In genomic region chr4:124946696-124947095, GRCh38 we compare ENCODE assay signal across 1 cellular context.
TF ChIP-seq lines count a peak whose summit lies in the region.

No MANE protein-coding gene starts in this region.

TF ChIP-seq in SK-N-SH treated with all-trans-retinoic acid at 6 μM for 48 hours, 23 proteins besides CTCF, POLR2A, EP300 and RAD21 (continued from another document):
- TF ChIP-seq, protein P1, sequence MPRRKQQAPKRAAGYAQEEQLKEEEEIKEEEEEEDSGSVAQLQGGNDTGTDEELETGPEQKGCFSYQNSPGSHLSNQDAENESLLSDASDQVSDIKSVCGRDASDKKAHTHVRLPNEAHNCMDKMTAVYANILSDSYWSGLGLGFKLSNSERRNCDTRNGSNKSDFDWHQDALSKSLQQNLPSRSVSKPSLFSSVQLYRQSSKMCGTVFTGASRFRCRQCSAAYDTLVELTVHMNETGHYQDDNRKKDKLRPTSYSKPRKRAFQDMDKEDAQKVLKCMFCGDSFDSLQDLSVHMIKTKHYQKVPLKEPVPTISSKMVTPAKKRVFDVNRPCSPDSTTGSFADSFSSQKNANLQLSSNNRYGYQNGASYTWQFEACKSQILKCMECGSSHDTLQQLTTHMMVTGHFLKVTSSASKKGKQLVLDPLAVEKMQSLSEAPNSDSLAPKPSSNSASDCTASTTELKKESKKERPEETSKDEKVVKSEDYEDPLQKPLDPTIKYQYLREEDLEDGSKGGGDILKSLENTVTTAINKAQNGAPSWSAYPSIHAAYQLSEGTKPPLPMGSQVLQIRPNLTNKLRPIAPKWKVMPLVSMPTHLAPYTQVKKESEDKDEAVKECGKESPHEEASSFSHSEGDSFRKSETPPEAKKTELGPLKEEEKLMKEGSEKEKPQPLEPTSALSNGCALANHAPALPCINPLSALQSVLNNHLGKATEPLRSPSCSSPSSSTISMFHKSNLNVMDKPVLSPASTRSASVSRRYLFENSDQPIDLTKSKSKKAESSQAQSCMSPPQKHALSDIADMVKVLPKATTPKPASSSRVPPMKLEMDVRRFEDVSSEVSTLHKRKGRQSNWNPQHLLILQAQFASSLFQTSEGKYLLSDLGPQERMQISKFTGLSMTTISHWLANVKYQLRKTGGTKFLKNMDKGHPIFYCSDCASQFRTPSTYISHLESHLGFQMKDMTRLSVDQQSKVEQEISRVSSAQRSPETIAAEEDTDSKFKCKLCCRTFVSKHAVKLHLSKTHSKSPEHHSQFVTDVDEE (CRISPR knock-in tag; IDR thresholded peaks at IDR 0.05), result no peak
- TF ChIP-seq TOX (CRISPR knock-in tag; IDR thresholded peaks at IDR 0.05; ENCODE audit: borderline replicate concordance) (no peak), ZNF565 (CRISPR knock-in tag; conservative IDR thresholded peaks at IDR 0.05; ENCODE audit: low read depth) (no peak), ARNTL (CRISPR knock-in tag; IDR thresholded peaks at IDR 0.05; ENCODE audit: borderline replicate concordance, low read depth) (no peak), SNAI2 (CRISPR knock-in tag; IDR thresholded peaks at IDR 0.05) (no peak), RARB (CRISPR knock-in tag; IDR thresholded peaks at IDR 0.05) (no peak), PPARA (CRISPR knock-in tag; IDR thresholded peaks at IDR 0.05; ENCODE audit: borderline replicate concordance) (no peak), PATZ1 (CRISPR knock-in tag; IDR thresholded peaks at IDR 0.05; ENCODE audit: borderline replicate concordance) (no peak), ZNF70 (CRISPR knock-in tag; IDR thresholded peaks at IDR 0.05) (no peak), ZC3H10 (CRISPR knock-in tag; IDR thresholded peaks at IDR 0.05) (no peak)
TF ChIP-seq in SK-N-SH treated with all-trans-retinoic acid at 6 μM for 48 hours: peak in this region for 0.
